24 cellular contexts compared by ENCODE assay signal in genomic region chr10:14236341-14236740, GRCh38.
"Had no signal": no experiment of that assay in that cellular context is flagged by ENCODE, and none has a peak within 500 bp of the region (broad histone marks: within the 10 kb centered on the region; RNA-seq: fewer than 3 reads in every experiment).

No MANE protein-coding gene starts in this region.

- H3K9me3 ChIP-seq: colonic mucosa, esophagus squamous epithelium, gastrocnemius medialis, gastroesophageal sphincter had no signal

- H3K9me3 Mint-ChIP-seq: dendritic cell treated with granulocyte-macrophage colony-stimulating factor and Interleukin-4, amounts not matched to agents 40 ng/mL and 50 ng/mL, for 4 days; effector memory CD8-positive, alpha-beta T cell had no signal

- H3K36me3 ChIP-seq: colonic mucosa, esophagus squamous epithelium, gastrocnemius medialis, gastroesophageal sphincter, heart left ventricle, heart right ventricle had no signal

- H3K27ac ChIP-seq: colonic mucosa, coronary artery, dorsolateral prefrontal cortex, epithelial cell of prostate, esophagus squamous epithelium, foreskin keratinocyte, gastrocnemius medialis, gastroesophageal sphincter, heart left ventricle, heart right ventricle, hepatocyte had no signal

- H3K27me3 ChIP-seq: colonic mucosa, gastrocnemius medialis, gastroesophageal sphincter, hepatocyte had no signal

- H3K4me3 ChIP-seq: colonic mucosa, coronary artery, dorsolateral prefrontal cortex, esophagus squamous epithelium, gastrocnemius medialis, gastroesophageal sphincter, heart left ventricle, heart right ventricle, hepatocyte had no signal

- H2AFZ ChIP-seq: hepatocyte had no signal

- H3K27ac Mint-ChIP-seq: dendritic cell treated with granulocyte-macrophage colony-stimulating factor and Interleukin-4, amounts not matched to agents 40 ng/mL and 50 ng/mL, for 4 days; effector memory CD8-positive, alpha-beta T cell had no signal

- H3K4me2 ChIP-seq: hepatocyte had no signal

- DNase-seq: colonic mucosa; cortex of kidney; dermis blood vessel endothelial cell; dorsolateral prefrontal cortex; effector CD4-positive, alpha-beta T cell; effector CD8-positive, alpha-beta T cell; effector memory CD4-positive, alpha-beta T cell; effector memory CD8-positive, alpha-beta T cell; erythroblast; esophagus squamous epithelium; foreskin fibroblast; foreskin keratinocyte; foreskin melanocyte; gastrocnemius medialis; glutamatergic neuron; head of caudate nucleus; heart left ventricle; heart right ventricle had no signal

- ATAC-seq: effector memory CD8-positive, alpha-beta T cell; esophagus mucosa; foreskin keratinocyte; gastrocnemius medialis; gastroesophageal sphincter; heart left ventricle; heart right ventricle had no signal

- H3K4me3 Mint-ChIP-seq: dendritic cell treated with granulocyte-macrophage colony-stimulating factor and Interleukin-4, amounts not matched to agents 40 ng/mL and 50 ng/mL, for 4 days; effector memory CD8-positive, alpha-beta T cell had no signal

- H3K4me1 ChIP-seq: colonic mucosa, esophagus squamous epithelium, foreskin keratinocyte, gastrocnemius medialis, heart left ventricle, heart right ventricle had no signal
